8 cellular contexts compared by ENCODE assay signal in the genomic region with DNA sequence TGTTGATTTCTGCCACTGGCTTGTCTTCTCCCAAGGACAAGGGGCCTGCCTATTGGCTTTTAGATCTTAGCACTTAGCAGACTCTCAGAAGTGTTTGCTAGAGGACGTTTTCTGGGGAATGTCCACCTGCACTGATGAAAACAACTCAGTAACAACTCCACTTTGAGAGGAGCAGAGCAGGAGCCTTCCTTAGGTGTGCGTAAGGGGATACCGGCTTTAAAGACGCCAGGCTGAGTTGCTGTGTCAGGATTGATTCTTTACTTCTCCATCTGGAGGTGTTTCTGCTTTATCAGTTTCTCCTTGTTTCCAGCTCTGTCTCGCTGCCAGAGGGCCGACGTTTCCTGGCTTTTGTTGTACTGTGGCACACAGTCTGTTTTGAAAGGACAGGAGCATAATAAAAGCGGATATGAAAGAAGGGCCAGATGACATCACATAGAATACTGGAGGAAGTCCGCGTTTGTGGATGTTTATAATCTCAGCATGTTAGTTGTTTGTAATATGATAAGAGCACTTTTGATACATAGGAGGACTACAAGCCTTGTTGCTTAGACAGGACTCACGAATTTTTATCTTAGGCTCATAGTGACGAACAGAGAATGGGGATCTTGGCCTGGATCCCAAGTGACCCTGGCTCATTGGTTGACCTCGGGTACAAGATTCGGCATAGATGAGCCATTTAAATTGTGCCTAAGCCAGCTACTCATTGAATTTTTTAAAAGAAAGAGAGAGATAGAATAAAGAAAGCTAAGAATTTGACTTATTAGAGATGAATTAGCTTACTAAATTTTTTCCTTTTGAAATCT. TPM values are rescaled to one million over a fixed set of nuclear protein-coding genes. Genes with fewer than 3 reads are reported as not detected.
DNase-seq lines count a peak whose midpoint lies in the region; ATAC-seq and TF ChIP-seq lines count a peak whose summit lies in the region.

No MANE protein-coding gene starts in this region.

- H3K4me3 ChIP-seq in GM23338 (no peak overlapping the region), WERI-Rb-1 (ENCODE audit: low read depth, low read length) (no peak overlapping the region), right lobe of liver (no peak overlapping the region), uterus (peak overlapping the region in 1 of 2 donors; percentile 14)

- H3K9me3 Mint-ChIP-seq in CD14-positive monocyte, result peaks cover 0 to 10% (median 2%) of the 10 kb centered on the region in 7 donors
- no peaks in the 10 kb centered on the region for H3K9me3 Mint-ChIP-seq in GM23338

- no peak overlapping the region for H3K4me2 ChIP-seq in GM23338

- intact Hi-C loops in CD14-positive monocyte (cut with micrococcal nuclease) (no loop called here), right lobe of liver (cut with DNase I) (no loop called here), uterus (cut with DNase I; ENCODE audit: low total_unique reads) (no loop called here)

- peaks cover 11% of the 10 kb centered on the region for H4K20me1 ChIP-seq in GM23338 (replicated peaks; ENCODE audit: insufficient read depth)

- H3F3A ChIP-seq in GM23338 (replicated peaks; ENCODE audit: low read depth), result no peaks in the 10 kb centered on the region

- peaks cover 35% of the 10 kb centered on the region for H3K79me2 ChIP-seq in GM23338 (replicated peaks; ENCODE audit: insufficient read depth)

- H3K36me3 Mint-ChIP-seq in CD14-positive monocyte, result no peaks in the 10 kb centered on the region
- no peaks in the 10 kb centered on the region; the same call in 2 of the 3 replicates for H3K36me3 Mint-ChIP-seq in GM23338 (ENCODE audit: low read depth)

- H3K4me1 ChIP-seq in GM23338 (ENCODE audit: insufficient read depth) (peaks cover 30% of the 10 kb centered on the region), right lobe of liver (no peaks in the 10 kb centered on the region), uterus (peaks cover 9 to 26% of the 10 kb centered on the region in 2 donors)

- H3K4me1 Mint-ChIP-seq in CD14-positive monocyte (peaks cover 19% of the 10 kb centered on the region), GM23338 (peaks cover 42% of the 10 kb centered on the region)

- peak overlapping the region; percentile 47 to 86 (median 60) for H3K27ac Mint-ChIP-seq in CD14-positive monocyte
- H3K27ac Mint-ChIP-seq in GM23338, result peak overlapping the region; percentile 11; the same call in 1 of the 2 replicates

- peak; percentile 8; the same call in 1 of the 3 replicates for ATAC-seq in GM23338
- ATAC-seq in right lobe of liver, result peak; percentile 55 to 64 (median 60)
- ATAC-seq in GM19467 (IDR thresholded peaks at IDR 0.05; ENCODE audit: unreplicated experiment), result no peak

- no peaks in the 10 kb centered on the region for H3K9me3 ChIP-seq in WERI-Rb-1 (ENCODE audit: severe bottlenecking)
- H3K9me3 ChIP-seq in right lobe of liver, result no peaks in the 10 kb centered on the region
- no peaks in the 10 kb centered on the region for H3K9me3 ChIP-seq in uterus

- no peaks in the 10 kb centered on the region for H3K9me2 ChIP-seq in GM23338 (ENCODE audit: insufficient read depth)

- no peaks in the 10 kb centered on the region for H3K27me3 ChIP-seq in GM23338 (ENCODE audit: insufficient read depth)
- H3K27me3 ChIP-seq in WERI-Rb-1 (ENCODE audit: insufficient read depth, low read depth, severe bottlenecking), result no peaks in the 10 kb centered on the region
- no peaks in the 10 kb centered on the region for H3K27me3 ChIP-seq in right lobe of liver
- H3K27me3 ChIP-seq in uterus, result no peaks in the 10 kb centered on the region

- H3K27me3 Mint-ChIP-seq in CD14-positive monocyte (ENCODE audit: low read depth in 3 of 3) (peaks cover 31 to 54% (median 31%) of the 10 kb centered on the region in 3 donors), GM23338 (ENCODE audit: insufficient read depth, low read depth, poor library complexity) (no peaks in the 10 kb centered on the region)

- H3K4me3 Mint-ChIP-seq in CD14-positive monocyte (peak overlapping the region; percentile 59 to 92), GM23338 (no peak overlapping the region)

- H3K27ac ChIP-seq in GM23338 (ENCODE audit: low read depth) (no peak overlapping the region; the same call in 1 of the 2 replicates), WERI-Rb-1 (no peak overlapping the region), right lobe of liver (peak overlapping the region; percentile 55 to 79 (median 62)), uterus (peak overlapping the region; percentile 92 to 96)

- H3K36me3 ChIP-seq in GM23338 (ENCODE audit: insufficient read depth) (no peaks in the 10 kb centered on the region; the same call in 1 of the 2 replicates), WERI-Rb-1 (no peaks in the 10 kb centered on the region), right lobe of liver (no peaks in the 10 kb centered on the region), uterus (no peaks in the 10 kb centered on the region)

- WGBS in right lobe of liver (ENCODE audit: insufficient coverage, low coverage, low lambda C conversion rate, missing lambda C conversion rate), result 30% methylated on average over 13 of the region's 14 CpGs

- DNase-seq in CD14-positive monocyte (ENCODE audit: low spot score) (no peak), GM23338 (ENCODE audit: low spot score) (no peak), WERI-Rb-1 (peak; percentile 1), right lobe of liver (peak in 1 of 3 donors; percentile 43), uterus (peak in 1 of 2 donors; percentile 54), NCI-H82 (lab: John Stamatoyannopoulos, UW) (no peak)
- no peak for DNase-seq in activated T-cell treated with anti-CD3 and anti-CD28 coated beads, Interleukin-2, amount 50 U/mL, for 48 hours

- no peak overlapping the region for H2AFZ ChIP-seq in GM23338

- TF ChIP-seq CTCF in CD14-positive monocyte (IDR thresholded peaks at IDR 0.05), result no peak
- TF ChIP-seq CTCF in GM23338 (conservative IDR thresholded peaks at IDR 0.05; ENCODE audit: low read depth in 2 of 2), result no peak
- TF ChIP-seq CTCF in WERI-Rb-1 (IDR thresholded peaks at IDR 0.05; ENCODE audit: low read depth, low read length), result no peak
- no peak for TF ChIP-seq CTCF in right lobe of liver (IDR thresholded peaks at IDR 0.05)
- TF ChIP-seq CTCF in uterus (IDR thresholded peaks at IDR 0.05), result no peak

- TF ChIP-seq POLR2A in right lobe of liver (IDR thresholded peaks at IDR 0.05), result no peak
- peak in 1 of 2 donors; percentile 2 for TF ChIP-seq POLR2A in uterus (IDR thresholded peaks at IDR 0.05)

RNA-seq across cellular contexts. Expression of a gene that starts 34.6 kb away (rescaled TPM):
- polyA plus RNA-seq in CD14-positive monocyte (not detected), GM23338 (2016; fragmentation: Nextera tagmentation; extraction: Ambion mirVana) (35.6 and 37.4 TPM in 2 replicates)
- total RNA-seq in GM23338 (2014; rRNA removed; shearing (Covaris generic)), result 117 and 131 TPM in 2 replicates
- total RNA-seq in right lobe of liver (10 to 100 TPM in 5 of 6 experiments, 1 to 10 TPM in 1; 8.4 to 65.8 (median 42.5) TPM), uterus (100 to 1,000 TPM; 157 to 606 (median 284) TPM)

RNA-seq across cellular contexts. Expression of a gene that starts 34.7 kb away (rescaled TPM):
- polyA plus RNA-seq in CD14-positive monocyte (under 1 TPM in 1 of 2 donors, not detected in 1; 0.25 TPM), GM23338 (2016; fragmentation: Nextera tagmentation; extraction: Ambion mirVana) (38.7 and 39.1 TPM in 2 replicates)
- 110 and 112 TPM in 2 replicates for total RNA-seq in GM23338 (2014; rRNA removed; shearing (Covaris generic))
- total RNA-seq in right lobe of liver (10 to 100 TPM in 5 of 6 experiments, 1 to 10 TPM in 1; 8.0 to 89.8 (median 41.1) TPM), uterus (100 to 1,000 TPM; 164 to 737 (median 209) TPM)

Comparison
In these comparisons a context has a peak if more than half of its experiments do, and no peak if none do; other contexts are left out.
1. H3K27ac ChIP-seq: peak in right lobe of liver (3 of 3) and uterus (2 of 2); none in GM23338 (single experiment) and WERI-Rb-1 (single experiment).